In the genomic region with DNA sequence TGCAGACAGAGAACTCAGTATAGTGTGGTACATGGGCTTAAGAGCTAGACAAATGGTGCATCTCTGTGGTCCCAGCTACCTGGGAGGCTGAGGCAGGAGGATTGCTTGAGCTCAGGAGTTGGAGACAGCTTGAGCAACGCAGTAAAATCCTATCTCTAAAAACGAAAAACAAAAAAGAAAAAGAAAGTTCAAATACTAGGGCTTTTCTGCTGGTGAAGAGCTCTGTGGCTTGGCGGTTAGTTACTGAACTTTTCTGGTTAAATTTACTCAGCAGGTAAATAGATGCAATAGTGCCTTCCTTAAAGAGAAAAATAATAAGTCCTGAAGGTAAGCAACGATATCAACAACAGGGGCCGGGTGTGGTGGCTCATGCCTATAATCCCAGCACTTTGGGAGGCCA, we compare ENCODE assay signal across 15 cellular contexts.
"Had no signal": no experiment of that assay in that cellular context is flagged by ENCODE, and none has a peak within 500 bp of the region (broad histone marks: within the 10 kb centered on the region; RNA-seq: fewer than 3 reads in every experiment).

No MANE protein-coding gene starts in this region.

- H3K27ac Mint-ChIP-seq: brain, memory B cell had no signal

- H3K4me1 ChIP-seq: esophagus muscularis mucosa, left lung, suprapubic skin had no signal

- H3K36me3 ChIP-seq: esophagus muscularis mucosa, left lung, suprapubic skin had no signal

- H3K27ac ChIP-seq: coronary artery, esophagus muscularis mucosa, left lung, suprapubic skin had no signal

- DNase-seq: activated CD4-positive, CD25-positive, alpha-beta regulatory T cell; activated gamma-delta T cell treated with Interleukin-2 at 50 U/mL for 16 hours; central memory CD4-positive, alpha-beta T cell; hippocampal formation; kidney; left lung; mucosa of descending colon; natural killer cell; stimulated activated CD4-positive, alpha-beta T cell treated with anti-CD3 and anti-CD28 coated beads, Interleukin-2, amount 100 ng/mL, for 48 hours; trophoblast cell had no signal

- H3K4me3 ChIP-seq: coronary artery, esophagus muscularis mucosa, left lung, mucosa of descending colon, suprapubic skin had no signal

- H3K4me3 Mint-ChIP-seq: brain, memory B cell, natural killer cell had no signal

- H3K9me3 Mint-ChIP-seq: brain, memory B cell, natural killer cell had no signal

- H3K4me1 Mint-ChIP-seq: brain, memory B cell, natural killer cell had no signal

- H3K27me3 Mint-ChIP-seq: brain, memory B cell had no signal

- H3K36me3 Mint-ChIP-seq: brain, memory B cell, natural killer cell had no signal

- H3K27me3 ChIP-seq: esophagus muscularis mucosa, left lung, suprapubic skin had no signal

- H3K9me3 ChIP-seq: esophagus muscularis mucosa, left lung, mucosa of descending colon, suprapubic skin had no signal

- ATAC-seq: left lung, mucosa of descending colon, natural killer cell had no signal
